Comparison of ENCODE assay signal across 8 cellular contexts in the genomic region with DNA sequence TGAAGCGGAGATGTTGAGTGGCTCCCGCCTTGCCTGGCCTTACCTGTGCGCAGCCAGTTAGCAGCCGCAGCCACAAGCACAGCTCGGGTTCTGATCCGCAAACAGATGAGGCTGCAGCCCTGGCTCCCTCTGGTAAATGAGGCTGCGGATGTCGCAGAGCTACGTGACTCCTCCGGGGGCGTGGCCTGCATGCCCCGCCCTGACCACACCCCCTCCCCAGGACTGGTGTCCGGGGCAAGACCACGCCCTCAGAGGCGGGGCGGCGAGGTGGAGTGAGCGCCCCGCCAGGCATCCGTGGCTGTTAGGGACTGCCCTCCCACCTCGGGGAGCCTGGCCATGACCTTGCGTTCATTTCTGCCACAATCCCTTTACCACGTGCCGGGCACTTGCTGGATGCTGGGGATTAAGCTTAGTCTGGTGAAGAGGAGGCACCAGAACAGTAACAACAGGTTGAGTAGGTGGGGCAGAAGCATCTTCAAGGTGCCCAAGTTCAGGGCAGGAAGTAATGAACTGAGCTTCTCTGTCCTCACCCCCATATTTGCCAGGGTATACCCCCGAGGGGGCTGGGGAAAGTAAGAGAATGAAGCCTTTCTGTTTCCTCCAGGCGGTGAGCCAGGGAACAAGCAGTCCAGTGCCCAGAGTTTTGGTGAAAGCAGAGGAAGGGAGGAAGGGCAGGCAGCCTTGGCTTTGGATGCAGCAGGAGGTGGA. TPM values are rescaled to one million over a fixed set of nuclear protein-coding genes. Genes with fewer than 3 reads are reported as not detected.
DNase-seq lines count a peak whose midpoint lies in the region; ATAC-seq and TF ChIP-seq lines count a peak whose summit lies in the region.

A gene (minus strand): TSS at position 138 of the 708 bp plus-strand sequence. CDS start 1,363 bp downstream, outside the sequence.

- DNase-seq in NCI-H1930 (lab: John Stamatoyannopoulos, UW) (peak; percentile 91 to 97), UCSD-AML1 (lab: John Stamatoyannopoulos, UW; ENCODE audit: unreplicated experiment) (peak; percentile 27), body of pancreas (peak; percentile 97 to 100 (median 98)), KG1 (lab: John Stamatoyannopoulos, UW) (no peak)

- H3K27me3 ChIP-seq in body of pancreas (no peaks in the 10 kb centered on the region), iPS-15b (ENCODE audit: control insufficient read depth, insufficient read depth, low read length) (peaks cover 22% of the 10 kb centered on the region), skeletal muscle satellite cell (ENCODE audit: control insufficient read depth, insufficient read depth, low read length) (no peaks in the 10 kb centered on the region)

- WGBS in body of pancreas, 2 donors = 4 to 33% methylated on average over 2 to 26 of the region's 26 CpGs

- peak; percentile 92 for ATAC-seq in HG02798 (IDR thresholded peaks at IDR 0.05; ENCODE audit: poor library complexity, unreplicated experiment)
- peak; percentile 97 for ATAC-seq in body of pancreas

- H3K9me3 ChIP-seq in body of pancreas = no peaks in the 10 kb centered on the region
- H3K9me3 ChIP-seq in iPS-15b (ENCODE audit: control insufficient read depth, insufficient read depth, low read length) = no peaks in the 10 kb centered on the region
- no peaks in the 10 kb centered on the region for H3K9me3 ChIP-seq in skeletal muscle satellite cell (replicated peaks; ENCODE audit: low read length)

- TF ChIP-seq CTCF in body of pancreas (IDR thresholded peaks at IDR 0.05) = no peak

- intact Hi-C loops in body of pancreas (cut with DNase I) = no loop called here

- no peaks in the 10 kb centered on the region for H3K36me3 ChIP-seq in body of pancreas (replicated peaks in 1 of 2; ENCODE audit: insufficient read depth in 1 of 2, low read depth in 2 of 2)
- peaks cover 27% of the 10 kb centered on the region for H3K36me3 ChIP-seq in iPS-15b (ENCODE audit: control insufficient read depth, insufficient read depth, low read length)
- H3K36me3 ChIP-seq in skeletal muscle satellite cell (ENCODE audit: insufficient read depth, low read length) = peaks cover 46% of the 10 kb centered on the region

- H3K9ac ChIP-seq in iPS-15b (ENCODE audit: low read depth, low read length) (no peak within 1 kb of the TSS), skeletal muscle satellite cell (ENCODE audit: low read depth, low read length) (no peak within 1 kb of the TSS)

- H3K27ac ChIP-seq in body of pancreas = peak within 1 kb of the TSS in 2 of 4 donors; percentile 15 to 34

- peak within 1 kb of the TSS; percentile 72 for H3K4me2 ChIP-seq in skeletal muscle satellite cell (ENCODE audit: low read length)

- TF ChIP-seq POLR2A in GM15510 (IDR thresholded peaks at IDR 0.05; ENCODE audit: borderline replicate concordance, extremely low read depth, insufficient read length) = peak; percentile 84
- TF ChIP-seq POLR2A in body of pancreas (IDR thresholded peaks at IDR 0.05) = peak; percentile 33 to 78 (median 75)

- H3K4me1 ChIP-seq in body of pancreas = peaks cover 17% of the 10 kb centered on the region
- H3K4me1 ChIP-seq in iPS-15b (ENCODE audit: control insufficient read depth, insufficient read depth, low read length) = peaks cover 7% of the 10 kb centered on the region
- H3K4me1 ChIP-seq in skeletal muscle satellite cell (ENCODE audit: control insufficient read depth, insufficient read depth, low read length) = peaks cover 23% of the 10 kb centered on the region

- H3K4me3 ChIP-seq in body of pancreas (no peak within 1 kb of the TSS), iPS-15b (ENCODE audit: low read depth, low read length) (peak within 1 kb of the TSS; percentile 39), skeletal muscle satellite cell (ENCODE audit: low read length) (peak within 1 kb of the TSS; percentile 49)

RNA-seq across cellular contexts. Expression of the gene that starts here (rescaled TPM):
- 10 to 100 TPM in 1 of 2 donors, 1 to 10 TPM in 1; 2.9 to 25.1 TPM for total RNA-seq in body of pancreas
- 20.5 and 38.5 TPM in 2 replicates for total RNA-seq in skeletal muscle satellite cell (2012; rRNA removed)

Comparison
In these comparisons a context has a peak if more than half of its experiments do, and no peak if none do; other contexts are left out.
1. H3K4me3 ChIP-seq: peak in iPS-15b (single experiment) and skeletal muscle satellite cell (single experiment); none in body of pancreas (0 of 2).